14 cellular contexts compared by ENCODE assay signal in genomic region chr2:28635251-28635650, GRCh38.
DNase-seq lines count a peak whose midpoint lies in the region; ATAC-seq, FAIRE-seq and TF ChIP-seq lines count a peak whose summit lies in the region.
"Had no signal": no experiment of that assay in that cellular context is flagged by ENCODE, and none has a peak within 500 bp of the region (broad histone marks: within the 10 kb centered on the region; RNA-seq: fewer than 3 reads in every experiment).

No MANE protein-coding gene starts in this region.

- H3K27me3 ChIP-seq in adipocyte (replicated peaks; ENCODE audit: control insufficient read depth, insufficient read depth, low read length) (no peaks in the 10 kb centered on the region), esophagus squamous epithelium (no peaks in the 10 kb centered on the region), lower lobe of right lung (ENCODE audit: low read depth) (no peaks in the 10 kb centered on the region), skeletal muscle tissue (ENCODE audit: control insufficient read depth in 3 of 3, insufficient read depth in 3 of 3, low read length in 3 of 3) (no peaks in the 10 kb centered on the region)
- H3K27me3 ChIP-seq: SJCRH30 had no signal

- H3K4me3 ChIP-seq in adipocyte (ENCODE audit: low read length) (no peak overlapping the region), esophagus squamous epithelium (no peak overlapping the region), lower lobe of right lung (no peak overlapping the region), skeletal muscle tissue (ENCODE audit: low read length in 3 of 3) (no peak overlapping the region)
- H3K4me3 ChIP-seq: SJCRH30 had no signal

- 64 to 74% methylated on average over 2 of the region's 2 CpGs for WGBS in esophagus squamous epithelium, 2 donors

- no peaks in the 10 kb centered on the region for H3K9me3 ChIP-seq in adipocyte (ENCODE audit: control insufficient read depth, low read length)
- H3K9me3 ChIP-seq in esophagus squamous epithelium: no peaks in the 10 kb centered on the region
- H3K9me3 ChIP-seq in lower lobe of right lung: no peaks in the 10 kb centered on the region
- H3K9me3 ChIP-seq in skeletal muscle tissue (ENCODE audit: control insufficient read depth in 3 of 3, low read length in 3 of 3): no peaks in the 10 kb centered on the region
- H3K9me3 ChIP-seq: SJCRH30 had no signal

- peak; percentile 43 to 47 for ATAC-seq in lower lobe of right lung
- ATAC-seq in GM21786 (IDR thresholded peaks at IDR 0.05; ENCODE audit: unreplicated experiment): no peak
- ATAC-seq: naive thymus-derived CD4-positive, alpha-beta T cell had no signal

- intact Hi-C loops in esophagus squamous epithelium (cut with DNase I): no loop called here
- intact Hi-C loops in lower lobe of right lung (cut with DNase I): no loop called here

- TF ChIP-seq CTCF in esophagus squamous epithelium (IDR thresholded peaks at IDR 0.05): no peak
- no peak for TF ChIP-seq CTCF in lower lobe of right lung (IDR thresholded peaks at IDR 0.05)

- H3K9ac ChIP-seq in adipocyte (ENCODE audit: low read length) (peak overlapping the region; percentile 18), skeletal muscle tissue (ENCODE audit: low read depth in 1 of 3, low read length in 3 of 3) (peak overlapping the region in 2 of 3 donors; percentile 35 to 69)

- TF ChIP-seq POLR2A in esophagus squamous epithelium (IDR thresholded peaks at IDR 0.05): no peak

- H3K36me3 ChIP-seq in adipocyte (ENCODE audit: control insufficient read depth, insufficient read depth, low read length, severe bottlenecking) (no peaks in the 10 kb centered on the region), esophagus squamous epithelium (no peaks in the 10 kb centered on the region), lower lobe of right lung (no peaks in the 10 kb centered on the region), skeletal muscle tissue (ENCODE audit: control insufficient read depth in 3 of 3, insufficient read depth in 3 of 3, low read length in 3 of 3) (no peaks in the 10 kb centered on the region)
- H3K36me3 ChIP-seq: SJCRH30 had no signal

- no peak for FAIRE-seq in RCC 7860 (lab: Jason Lieb, UNC)

- H3K4me1 ChIP-seq in adipocyte (ENCODE audit: control insufficient read depth, insufficient read depth, low read length): peaks cover 34% of the 10 kb centered on the region
- H3K4me1 ChIP-seq in esophagus squamous epithelium: peaks cover 0 to 62% (median 35%) of the 10 kb centered on the region in 3 donors
- peaks cover 30% of the 10 kb centered on the region for H3K4me1 ChIP-seq in lower lobe of right lung
- H3K4me1 ChIP-seq in skeletal muscle tissue (ENCODE audit: control insufficient read depth in 3 of 3, insufficient read depth in 3 of 3, low read length in 3 of 3): peaks cover 49 to 61% (median 50%) of the 10 kb centered on the region in 3 donors

- DNase-seq in adipocyte (ENCODE audit: low read depth): peak; percentile 59
- no peak for DNase-seq in esophagus squamous epithelium (lab: John Stamatoyannopoulos, UW)
- DNase-seq in lower lobe of right lung: no peak
- no peak for DNase-seq in RCC 7860 (ENCODE audit: low spot score)
- no peak for DNase-seq in NCI-H146 treated with DMSO at 0.1 percent for 48 hours (lab: John Stamatoyannopoulos, UW; ENCODE audit: unreplicated experiment)
- DNase-seq in D341Med (ENCODE audit: low spot score): no peak
- DNase-seq: activated naive CD4-positive, alpha-beta T cell treated with anti-CD3 and anti-CD28 coated beads for 36 hours; DMS 273 treated with DMSO at 0.1 percent for 48 hours; naive thymus-derived CD4-positive, alpha-beta T cell; NCI-H1436; SJCRH30; stimulated activated CD4-positive, alpha-beta T cell treated with anti-CD3 and anti-CD28 coated beads, Interleukin-12 subunit alpha, Interleukin-12 subunit beta, amount 100 ng/mL, for 4 hours had no signal

- H3K27ac ChIP-seq in esophagus squamous epithelium: peak overlapping the region; percentile 78 to 93 (median 90)
- peak overlapping the region; percentile 80 for H3K27ac ChIP-seq in lower lobe of right lung
- H3K27ac ChIP-seq in skeletal muscle tissue (ENCODE audit: low read depth, low read length): peak overlapping the region; percentile 55
- H3K27ac ChIP-seq: SJCRH30 had no signal
